ENCODE assay signal across 16 cellular contexts in the genomic region with DNA sequence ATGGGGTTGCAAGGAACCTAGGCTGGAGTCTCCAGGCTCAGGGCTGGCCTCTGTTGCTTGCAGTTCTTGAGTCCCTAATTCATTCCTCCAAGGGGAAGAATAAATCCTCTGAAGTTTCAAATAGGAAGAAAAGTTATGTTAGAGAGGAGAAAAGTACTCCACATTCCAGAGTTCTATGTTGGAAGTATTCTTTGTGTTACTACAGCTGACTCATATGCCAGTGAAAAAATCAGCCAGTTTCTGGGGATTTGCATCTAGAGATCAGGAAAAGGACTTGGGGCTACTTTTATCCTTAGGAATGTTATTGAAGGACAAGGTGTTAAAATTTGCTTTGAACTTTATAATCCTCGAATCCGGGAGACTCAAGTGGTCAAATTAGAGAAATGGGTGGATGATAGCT.
"Had no signal": no experiment of that assay in that cellular context is flagged by ENCODE, and none has a peak within 500 bp of the region (broad histone marks: within the 10 kb centered on the region; RNA-seq: fewer than 3 reads in every experiment).

No MANE protein-coding gene starts in this region.

- DNase-seq: activated CD4-positive, alpha-beta T cell treated with anti-CD3 and anti-CD28 coated beads for 1 hour; activated CD4-positive, alpha-beta T cell treated with anti-CD3 and anti-CD28 coated beads, Interleukin-2, amount 50 U/mL, for 48 hours; activated naive CD4-positive, alpha-beta T cell treated with anti-CD3 and anti-CD28 coated beads for 36 hours; activated naive CD8-positive, alpha-beta T cell treated with anti-CD3 and anti-CD28 coated beads, Interleukin-2, amount 50 U/mL, for 24 hours; dorsolateral prefrontal cortex; erythroblast; kidney; left ventricle myocardium inferior; occipital lobe; stimulated activated CD4-positive, alpha-beta T cell treated with anti-CD3 and anti-CD28 coated beads, Interleukin-4, amount 100 ng/mL, for 24 hours; stimulated activated naive CD4-positive, alpha-beta T cell; T-helper 1 cell had no signal

- FAIRE-seq: kidney had no signal

- ATAC-seq: activated naive CD8-positive, alpha-beta T cell treated with anti-CD3 and anti-CD28 coated beads, Interleukin-2, amount 50 U/mL, for 24 hours; activated T-helper 17 cell treated with anti-CD3 and anti-CD28 coated beads, Interleukin-2, amount 50 U/mL, for 72 hours; natural killer cell treated with Interleukin-12 subunit alpha and Interleukin-12 subunit beta and Interleukin-15 and Interleukin-18, amount 100 ng/mL, for 72 hours had no signal

- H3K27me3 ChIP-seq: tibial nerve had no signal

- H3K4me3 ChIP-seq: dorsolateral prefrontal cortex, left ventricle myocardium inferior, skin epidermis, tibial nerve had no signal

- H3K27ac ChIP-seq: dorsolateral prefrontal cortex, left ventricle myocardium inferior, skin epidermis, tibial nerve had no signal

- H3K36me3 ChIP-seq: left ventricle myocardium inferior, tibial nerve had no signal
